ENCODE assay signal across 1 cellular context in the genomic region with DNA sequence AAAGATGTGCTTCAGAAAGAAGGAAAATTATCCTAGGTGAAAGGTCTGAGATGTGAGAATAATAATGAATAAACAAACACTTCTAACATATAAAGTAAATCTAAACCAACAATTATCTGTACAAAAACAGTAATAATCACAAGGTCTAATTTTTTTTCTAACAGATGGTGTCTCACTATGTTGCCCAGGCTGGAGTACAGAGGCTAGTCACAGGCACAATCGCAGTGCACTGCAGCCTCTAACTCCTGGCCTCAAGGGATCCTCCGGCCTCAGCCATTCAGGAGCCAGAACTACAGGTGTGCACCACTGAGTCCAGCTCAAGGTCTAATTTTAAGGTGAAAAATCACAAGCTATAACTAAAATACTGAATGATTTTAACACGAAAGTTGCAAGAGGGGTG.
TF ChIP-seq lines count a peak whose summit lies in the region.

No MANE protein-coding gene starts in this region.

TF ChIP-seq in GM23338, 12 proteins besides CTCF, POLR2A, EP300 and RAD21:
- TF ChIP-seq NANOG (IDR thresholded peaks at IDR 0.05; ENCODE audit: borderline replicate concordance) (no peak), CREB1 (CRISPR knock-in tag; IDR thresholded peaks at IDR 0.05; ENCODE audit: low read depth) (no peak), EZH2 (IDR thresholded peaks at IDR 0.05; ENCODE audit: low read depth, unreplicated experiment) (no peak), STAT1 (IDR thresholded peaks at IDR 0.05; ENCODE audit: unreplicated experiment) (no peak), EZH2phosphoT487 (IDR thresholded peaks at IDR 0.05; ENCODE audit: unreplicated experiment) (no peak), ZNF114 (CRISPR knock-in tag; IDR thresholded peaks at IDR 0.05) (no peak), POLR2AphosphoS5 (IDR thresholded peaks at IDR 0.05; ENCODE audit: low read depth) (no peak), ZNF331 (CRISPR knock-in tag; IDR thresholded peaks at IDR 0.05; ENCODE audit: low read depth) (no peak), JUNB (IDR thresholded peaks at IDR 0.05; ENCODE audit: unreplicated experiment) (no peak)
- TF ChIP-seq, protein P1, sequence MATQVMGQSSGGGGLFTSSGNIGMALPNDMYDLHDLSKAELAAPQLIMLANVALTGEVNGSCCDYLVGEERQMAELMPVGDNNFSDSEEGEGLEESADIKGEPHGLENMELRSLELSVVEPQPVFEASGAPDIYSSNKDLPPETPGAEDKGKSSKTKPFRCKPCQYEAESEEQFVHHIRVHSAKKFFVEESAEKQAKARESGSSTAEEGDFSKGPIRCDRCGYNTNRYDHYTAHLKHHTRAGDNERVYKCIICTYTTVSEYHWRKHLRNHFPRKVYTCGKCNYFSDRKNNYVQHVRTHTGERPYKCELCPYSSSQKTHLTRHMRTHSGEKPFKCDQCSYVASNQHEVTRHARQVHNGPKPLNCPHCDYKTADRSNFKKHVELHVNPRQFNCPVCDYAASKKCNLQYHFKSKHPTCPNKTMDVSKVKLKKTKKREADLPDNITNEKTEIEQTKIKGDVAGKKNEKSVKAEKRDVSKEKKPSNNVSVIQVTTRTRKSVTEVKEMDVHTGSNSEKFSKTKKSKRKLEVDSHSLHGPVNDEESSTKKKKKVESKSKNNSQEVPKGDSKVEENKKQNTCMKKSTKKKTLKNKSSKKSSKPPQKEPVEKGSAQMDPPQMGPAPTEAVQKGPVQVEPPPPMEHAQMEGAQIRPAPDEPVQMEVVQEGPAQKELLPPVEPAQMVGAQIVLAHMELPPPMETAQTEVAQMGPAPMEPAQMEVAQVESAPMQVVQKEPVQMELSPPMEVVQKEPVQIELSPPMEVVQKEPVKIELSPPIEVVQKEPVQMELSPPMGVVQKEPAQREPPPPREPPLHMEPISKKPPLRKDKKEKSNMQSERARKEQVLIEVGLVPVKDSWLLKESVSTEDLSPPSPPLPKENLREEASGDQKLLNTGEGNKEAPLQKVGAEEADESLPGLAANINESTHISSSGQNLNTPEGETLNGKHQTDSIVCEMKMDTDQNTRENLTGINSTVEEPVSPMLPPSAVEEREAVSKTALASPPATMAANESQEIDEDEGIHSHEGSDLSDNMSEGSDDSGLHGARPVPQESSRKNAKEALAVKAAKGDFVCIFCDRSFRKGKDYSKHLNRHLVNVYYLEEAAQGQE (IDR thresholded peaks at IDR 0.05; ENCODE audit: unreplicated experiment) = no peak
- TF ChIP-seq, protein P2, sequence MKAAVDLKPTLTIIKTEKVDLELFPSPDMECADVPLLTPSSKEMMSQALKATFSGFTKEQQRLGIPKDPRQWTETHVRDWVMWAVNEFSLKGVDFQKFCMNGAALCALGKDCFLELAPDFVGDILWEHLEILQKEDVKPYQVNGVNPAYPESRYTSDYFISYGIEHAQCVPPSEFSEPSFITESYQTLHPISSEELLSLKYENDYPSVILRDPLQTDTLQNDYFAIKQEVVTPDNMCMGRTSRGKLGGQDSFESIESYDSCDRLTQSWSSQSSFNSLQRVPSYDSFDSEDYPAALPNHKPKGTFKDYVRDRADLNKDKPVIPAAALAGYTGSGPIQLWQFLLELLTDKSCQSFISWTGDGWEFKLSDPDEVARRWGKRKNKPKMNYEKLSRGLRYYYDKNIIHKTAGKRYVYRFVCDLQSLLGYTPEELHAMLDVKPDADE (IDR thresholded peaks at IDR 0.05) = no peak
- TF ChIP-seq, protein P3, sequence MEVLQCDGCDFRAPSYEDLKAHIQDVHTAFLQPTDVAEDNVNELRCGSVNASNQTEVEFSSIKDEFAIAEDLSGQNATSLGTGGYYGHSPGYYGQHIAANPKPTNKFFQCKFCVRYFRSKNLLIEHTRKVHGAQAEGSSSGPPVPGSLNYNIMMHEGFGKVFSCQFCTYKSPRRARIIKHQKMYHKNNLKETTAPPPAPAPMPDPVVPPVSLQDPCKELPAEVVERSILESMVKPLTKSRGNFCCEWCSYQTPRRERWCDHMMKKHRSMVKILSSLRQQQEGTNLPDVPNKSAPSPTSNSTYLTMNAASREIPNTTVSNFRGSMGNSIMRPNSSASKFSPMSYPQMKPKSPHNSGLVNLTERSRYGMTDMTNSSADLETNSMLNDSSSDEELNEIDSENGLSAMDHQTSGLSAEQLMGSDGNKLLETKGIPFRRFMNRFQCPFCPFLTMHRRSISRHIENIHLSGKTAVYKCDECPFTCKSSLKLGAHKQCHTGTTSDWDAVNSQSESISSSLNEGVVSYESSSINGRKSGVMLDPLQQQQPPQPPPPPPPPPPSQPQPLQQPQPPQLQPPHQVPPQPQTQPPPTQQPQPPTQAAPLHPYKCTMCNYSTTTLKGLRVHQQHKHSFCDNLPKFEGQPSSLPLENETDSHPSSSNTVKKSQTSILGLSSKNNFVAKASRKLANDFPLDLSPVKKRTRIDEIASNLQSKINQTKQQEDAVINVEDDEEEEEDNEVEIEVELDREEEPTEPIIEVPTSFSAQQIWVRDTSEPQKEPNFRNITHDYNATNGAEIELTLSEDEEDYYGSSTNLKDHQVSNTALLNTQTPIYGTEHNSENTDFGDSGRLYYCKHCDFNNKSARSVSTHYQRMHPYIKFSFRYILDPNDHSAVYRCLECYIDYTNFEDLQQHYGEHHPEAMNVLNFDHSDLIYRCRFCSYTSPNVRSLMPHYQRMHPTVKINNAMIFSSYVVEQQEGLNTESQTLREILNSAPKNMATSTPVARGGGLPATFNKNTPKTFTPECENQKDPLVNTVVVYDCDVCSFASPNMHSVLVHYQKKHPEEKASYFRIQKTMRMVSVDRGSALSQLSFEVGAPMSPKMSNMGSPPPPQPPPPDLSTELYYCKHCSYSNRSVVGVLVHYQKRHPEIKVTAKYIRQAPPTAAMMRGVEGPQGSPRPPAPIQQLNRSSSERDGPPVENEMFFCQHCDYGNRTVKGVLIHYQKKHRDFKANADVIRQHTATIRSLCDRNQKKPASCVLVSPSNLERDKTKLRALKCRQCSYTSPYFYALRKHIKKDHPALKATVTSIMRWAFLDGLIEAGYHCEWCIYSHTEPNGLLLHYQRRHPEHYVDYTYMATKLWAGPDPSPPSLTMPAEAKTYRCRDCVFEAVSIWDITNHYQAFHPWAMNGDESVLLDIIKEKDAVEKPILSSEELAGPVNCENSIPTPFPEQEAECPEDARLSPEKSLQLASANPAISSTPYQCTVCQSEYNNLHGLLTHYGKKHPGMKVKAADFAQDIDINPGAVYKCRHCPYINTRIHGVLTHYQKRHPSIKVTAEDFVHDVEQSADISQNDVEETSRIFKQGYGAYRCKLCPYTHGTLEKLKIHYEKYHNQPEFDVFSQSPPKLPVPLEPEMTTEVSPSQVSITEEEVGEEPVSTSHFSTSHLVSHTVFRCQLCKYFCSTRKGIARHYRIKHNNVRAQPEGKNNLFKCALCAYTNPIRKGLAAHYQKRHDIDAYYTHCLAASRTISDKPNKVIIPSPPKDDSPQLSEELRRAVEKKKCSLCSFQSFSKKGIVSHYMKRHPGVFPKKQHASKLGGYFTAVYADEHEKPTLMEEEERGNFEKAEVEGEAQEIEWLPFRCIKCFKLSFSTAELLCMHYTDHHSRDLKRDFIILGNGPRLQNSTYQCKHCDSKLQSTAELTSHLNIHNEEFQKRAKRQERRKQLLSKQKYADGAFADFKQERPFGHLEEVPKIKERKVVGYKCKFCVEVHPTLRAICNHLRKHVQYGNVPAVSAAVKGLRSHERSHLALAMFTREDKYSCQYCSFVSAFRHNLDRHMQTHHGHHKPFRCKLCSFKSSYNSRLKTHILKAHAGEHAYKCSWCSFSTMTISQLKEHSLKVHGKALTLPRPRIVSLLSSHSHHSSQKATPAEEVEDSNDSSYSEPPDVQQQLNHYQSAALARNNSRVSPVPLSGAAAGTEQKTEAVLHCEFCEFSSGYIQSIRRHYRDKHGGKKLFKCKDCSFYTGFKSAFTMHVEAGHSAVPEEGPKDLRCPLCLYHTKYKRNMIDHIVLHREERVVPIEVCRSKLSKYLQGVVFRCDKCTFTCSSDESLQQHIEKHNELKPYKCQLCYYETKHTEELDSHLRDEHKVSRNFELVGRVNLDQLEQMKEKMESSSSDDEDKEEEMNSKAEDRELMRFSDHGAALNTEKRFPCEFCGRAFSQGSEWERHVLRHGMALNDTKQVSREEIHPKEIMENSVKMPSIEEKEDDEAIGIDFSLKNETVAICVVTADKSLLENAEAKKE (CRISPR knock-in tag; IDR thresholded peaks at IDR 0.05) = no peak
